ENCODE assay signal across 8 cellular contexts in genomic region chr5:32325067-32325466, GRCh38. TPM values are rescaled to one million over a fixed set of nuclear protein-coding genes. Genes with fewer than 3 reads are reported as not detected.
DNase-seq lines count a peak whose midpoint lies in the region; ATAC-seq and TF ChIP-seq lines count a peak whose summit lies in the region.
"Had no signal": no experiment of that assay in that cellular context is flagged by ENCODE, and none has a peak within 500 bp of the region (broad histone marks: within the 10 kb centered on the region; RNA-seq: fewer than 3 reads in every experiment).

No MANE protein-coding gene starts in this region.

- no peak overlapping the region for H2BK12ac ChIP-seq in H9 (ENCODE audit: insufficient read length, low read depth, low read length)

- no peak overlapping the region for H4K5ac ChIP-seq in H9 (ENCODE audit: insufficient read length, low read depth, low read length)

- peaks cover 2 to 5% of the 10 kb centered on the region in 2 experiments; a peak in 1 of 4 replicates for H3K4me1 Mint-ChIP-seq in H9

- H3K4me2 ChIP-seq in H9 (ENCODE audit: insufficient read depth, insufficient read length, low read length), result no peak overlapping the region

- TF ChIP-seq CTCF in H9 (conservative IDR thresholded peaks at IDR 0.05), result no peak

- DNase-seq in adipocyte (ENCODE audit: low read depth) (peak; percentile 9), skeletal muscle cell (ENCODE audit: low read depth) (peak; percentile 20), posterior vena cava (ENCODE audit: low spot score) (no peak), H9 (no peak)
- DNase-seq: activated naive CD4-positive, alpha-beta T cell treated with Interleukin-2 at 50 U/mL for 16 hours had no signal

- no peak overlapping the region for H3T11ph ChIP-seq in H9 (ENCODE audit: low read length)

- H3K27me3 Mint-ChIP-seq in H9 (ENCODE audit: low read depth), result no peaks in the 10 kb centered on the region

- H3K9me3 ChIP-seq in adipocyte (ENCODE audit: control insufficient read depth, low read length), result peaks cover 7% of the 10 kb centered on the region
- H3K9me3 ChIP-seq in H9 (ENCODE audit: control insufficient read depth, low read depth, low read length), result no peaks in the 10 kb centered on the region

- no peak overlapping the region for H4K91ac ChIP-seq in H9 (ENCODE audit: insufficient read length, low read depth, low read length)

- H3K27ac ChIP-seq in H9 (ENCODE audit: insufficient read length, low read depth, low read length), result no peak overlapping the region

- H3K9me3 Mint-ChIP-seq in H9, result peaks cover 5 to 6% of the 10 kb centered on the region in 2 experiments; a peak in 4 of 5 replicates

- no peak overlapping the region for H2BK5ac ChIP-seq in H9 (ENCODE audit: insufficient read length, low read length)

- H3K27ac Mint-ChIP-seq in H9, result no peak overlapping the region

- peaks cover 0 to 5% (median 0%) of the 10 kb centered on the region in 3 experiments; a peak in 2 of 7 replicates for H3K36me3 Mint-ChIP-seq in H9 (ENCODE audit: insufficient read depth in 1 of 3, low read depth in 3 of 3)

- H4K8ac ChIP-seq in H9 (replicated peaks; ENCODE audit: insufficient read length, low read depth, low read length), result no peak overlapping the region

- no peak overlapping the region for H3K56ac ChIP-seq in H9 (ENCODE audit: insufficient read length, low read depth, low read length)

- no peak overlapping the region for H3K9ac ChIP-seq in adipocyte (ENCODE audit: low read length)
- no peak overlapping the region for H3K9ac ChIP-seq in H9 (ENCODE audit: extremely low read depth, insufficient read length, low read length)

- no peaks in the 10 kb centered on the region for H3K23me2 ChIP-seq in H9 (ENCODE audit: insufficient read length, low read depth, low read length, poor library complexity, severe bottlenecking)

- H3K4me3 ChIP-seq in adipocyte (ENCODE audit: low read length), result no peak overlapping the region
- H3K4me3 ChIP-seq in skeletal muscle cell (ENCODE audit: low read depth, low read length), result no peak overlapping the region

- no peak overlapping the region for H2AFZ ChIP-seq in H9 (ENCODE audit: low read length)

- H2AK5ac ChIP-seq in H9 (ENCODE audit: insufficient read length, low read length), result no peak overlapping the region

- no peak overlapping the region for H3K18ac ChIP-seq in H9 (ENCODE audit: insufficient read length, low read depth, low read length)

- no peaks in the 10 kb centered on the region for H3K79me1 ChIP-seq in H9 (ENCODE audit: insufficient read depth, low read depth, low read length, poor library complexity, severe bottlenecking)

- no peak overlapping the region for H2BK120ac ChIP-seq in H9 (ENCODE audit: low read depth, low read length, poor library complexity, severe bottlenecking)

- H3K4ac ChIP-seq in H9 (ENCODE audit: low read depth, low read length), result no peak overlapping the region

- H3K36me3 ChIP-seq in adipocyte (ENCODE audit: control insufficient read depth, insufficient read depth, low read length, severe bottlenecking), result no peaks in the 10 kb centered on the region

- no peaks in the 10 kb centered on the region for H3K79me2 ChIP-seq in H9 (ENCODE audit: insufficient read depth, low read length)

- no peak overlapping the region for H2BK15ac ChIP-seq in H9 (ENCODE audit: low read depth, low read length)

- no CpG with 5 or more reads among the region's 3 CpGs for WGBS in H9 (ENCODE audit: extremely low coverage, insufficient read length, low lambda C conversion rate)

- no peaks in the 10 kb centered on the region for H4K20me1 ChIP-seq in H9 (ENCODE audit: control insufficient read depth, insufficient read depth, insufficient read length)

- no peak overlapping the region for H2BK20ac ChIP-seq in H9 (ENCODE audit: low read depth, low read length, poor library complexity, severe bottlenecking)

- H3K27me3 ChIP-seq in adipocyte (replicated peaks; ENCODE audit: control insufficient read depth, insufficient read depth, low read length) (no peaks in the 10 kb centered on the region), H9 (ENCODE audit: insufficient read depth, low read length) (no peaks in the 10 kb centered on the region)

- intact Hi-C loops in posterior vena cava (cut with DNase I), result loop anchor here in 1 of 2 donors (5.0 kb wide), 1 partner anchor 93 kb away; no protein-coding TSS in a partner anchor

- no peak overlapping the region for H3K23ac ChIP-seq in H9 (ENCODE audit: insufficient read length, low read depth, low read length)

- H3K4me3 Mint-ChIP-seq in H9, result no peak overlapping the region

- no peaks in the 10 kb centered on the region for H3K4me1 ChIP-seq in adipocyte (ENCODE audit: control insufficient read depth, insufficient read depth, low read length)
- no peaks in the 10 kb centered on the region for H3K4me1 ChIP-seq in H9 (ENCODE audit: insufficient read depth, low read length)

- ATAC-seq in GM19351 (IDR thresholded peaks at IDR 0.05; ENCODE audit: unreplicated experiment) (peak; percentile 62), HG03045 (IDR thresholded peaks at IDR 0.05; ENCODE audit: unreplicated experiment) (peak; percentile 52), HG03457 (IDR thresholded peaks at IDR 0.05; ENCODE audit: unreplicated experiment) (no peak)

- H3K14ac ChIP-seq in H9 (ENCODE audit: insufficient read depth, low read length), result no peak overlapping the region

RNA-seq across cellular contexts. Expression of gene MTMR12, which starts 12.3 kb away (rescaled TPM):
- total RNA-seq in posterior vena cava (10 to 100 TPM; 45.1 to 58.0 TPM), H9 (2021) (39.3 and 39.4 TPM in 2 replicates)

Comparison
In these comparisons a context has a peak if more than half of its experiments do, and no peak if none do; other contexts are left out.
1. DNase-seq: peak in adipocyte (single experiment) and skeletal muscle cell (single experiment); none in posterior vena cava (single experiment) and H9 (single experiment).